18 cellular contexts compared by ENCODE assay signal in genomic region chr7:93910076-93910994, GRCh38. TPM values are rescaled to one million over a fixed set of nuclear protein-coding genes. Genes with fewer than 3 reads are reported as not detected.
A peak's percentile ranks its signal among the peaks of the same experiment; 100 is the strongest.
DNase-seq lines count a peak whose midpoint lies in the region; ATAC-seq, FAIRE-seq and TF ChIP-seq lines count a peak whose summit lies in the region.
"Had no signal": no experiment of that assay in that cellular context is flagged by ENCODE, and none has a peak within 500 bp of the region (broad histone marks: within the 10 kb centered on the region; RNA-seq: fewer than 3 reads in every experiment).

No MANE protein-coding gene starts in this region.

- dilution Hi-C loops in mammary epithelial cell (cut with HindIII; ENCODE audit: low sequenced_read_pairs) (no loop called here), endothelial cell of umbilical vein (cut with MboI; ENCODE audit: extremely low pct_ligation_motif_present, low sequenced_read_pairs) (no loop called here)

- no peak overlapping the region for H2BK12ac ChIP-seq in mesenchymal stem cell (ENCODE audit: low read length in 2 of 2)

- BruUV-seq in MCF 10A (replicated peaks; lab: Mats Ljungman, UMichigan) (no TSS peak), mammary epithelial cell (replicated peaks; lab: Mats Ljungman, UMichigan) (no TSS peak), endothelial cell of umbilical vein (replicated peaks; lab: Mats Ljungman, UMichigan) (no TSS peak)

- no peak overlapping the region for H3K23ac ChIP-seq in mesenchymal stem cell (ENCODE audit: low read length in 2 of 2)

- H3K18ac ChIP-seq in mesenchymal stem cell (ENCODE audit: low read depth in 1 of 2, low read length in 2 of 2), result no peak overlapping the region

- no peak overlapping the region for H2BK15ac ChIP-seq in mesenchymal stem cell (ENCODE audit: low read depth, poor library complexity, severe bottlenecking)

- H4K91ac ChIP-seq in mesenchymal stem cell (ENCODE audit: low read length), result no peak overlapping the region

- H2BK120ac ChIP-seq in mesenchymal stem cell (ENCODE audit: low read depth, low read length), result no peak overlapping the region

- H3K4me2 ChIP-seq in mammary epithelial cell (ENCODE audit: insufficient read depth, low read depth, low read length) (no peak overlapping the region), endothelial cell of umbilical vein (ENCODE audit: insufficient read depth, low read length) (peak overlapping the region; percentile 49), mesenchymal stem cell (ENCODE audit: low read length, poor library complexity, severe bottlenecking) (no peak overlapping the region)

- H3K36me3 Mint-ChIP-seq in MCF 10A (ENCODE audit: insufficient read depth, unreplicated experiment), result no peaks in the 10 kb centered on the region
- no peaks in the 10 kb centered on the region for H3K36me3 Mint-ChIP-seq in CD8-positive, alpha-beta memory T cell

- H3K27ac Mint-ChIP-seq in MCF 10A (ENCODE audit: low read depth, unreplicated experiment), result peak overlapping the region; percentile 28
- no peak overlapping the region for H3K27ac Mint-ChIP-seq in CD8-positive, alpha-beta memory T cell
- H3K27ac Mint-ChIP-seq: T-helper 17 cell had no signal

- no peak overlapping the region for H2BK5ac ChIP-seq in mesenchymal stem cell (ENCODE audit: low read depth, low read length, poor library complexity, severe bottlenecking)

- peaks cover 9% of the 10 kb centered on the region for H3K4me1 Mint-ChIP-seq in MCF 10A (ENCODE audit: insufficient read depth, unreplicated experiment)
- no peaks in the 10 kb centered on the region for H3K4me1 Mint-ChIP-seq in CD8-positive, alpha-beta memory T cell
- H3K4me1 Mint-ChIP-seq: T-helper 17 cell had no signal

- WGBS in mammary epithelial cell (ENCODE audit: low coverage, missing lambda C conversion rate), result 44% methylated on average over 3 of the region's 3 CpGs
- no CpG with 5 or more reads among the region's 3 CpGs for WGBS in mesenchymal stem cell

- H3K4me3 Mint-ChIP-seq in MCF 10A (ENCODE audit: unreplicated experiment), result no peak overlapping the region
- H3K4me3 Mint-ChIP-seq in CD8-positive, alpha-beta memory T cell, result no peak overlapping the region
- H3K4me3 Mint-ChIP-seq: T-helper 17 cell had no signal

- DNase-seq in MCF 10A (ENCODE audit: unreplicated experiment) (peak; percentile 88), mammary epithelial cell (no peak), endothelial cell of umbilical vein (ENCODE audit: low read depth, low spot score) (peak; percentile 86), mesenchymal stem cell (peak; percentile 58)
- no peak for DNase-seq in CD8-positive, alpha-beta memory T cell
- DNase-seq: activated CD4-positive, alpha-beta T cell treated with anti-CD3 and anti-CD28 coated beads, Interleukin-2, amount 50 U/mL, for 4 hours; activated naive CD4-positive, alpha-beta T cell; KBM-7; lower lobe of right lung; OCI-M1; T-helper 17 cell; testis had no signal

- no peak overlapping the region for H4K8ac ChIP-seq in mesenchymal stem cell (ENCODE audit: low read length)

- H3K27me3 ChIP-seq in mammary epithelial cell (ENCODE audit: insufficient read depth, low read length) (peaks cover 6% of the 10 kb centered on the region), endothelial cell of umbilical vein (ENCODE audit: control insufficient read depth in 2 of 2, insufficient read depth in 2 of 2, low read length in 2 of 2) (no peaks in the 10 kb centered on the region), mesenchymal stem cell (ENCODE audit: control insufficient read depth in 1 of 2, insufficient read depth in 1 of 2, low read length in 2 of 2) (no peaks in the 10 kb centered on the region)
- H3K27me3 ChIP-seq in CD8-positive, alpha-beta memory T cell (ENCODE audit: insufficient read depth, low read length, poor library complexity, severe bottlenecking), result no peaks in the 10 kb centered on the region
- H3K27me3 ChIP-seq: testis had no signal

- H3K9me3 Mint-ChIP-seq in MCF 10A (ENCODE audit: unreplicated experiment), result no peaks in the 10 kb centered on the region
- peaks cover 0 to 4% (median 0%) of the 10 kb centered on the region in 5 donors for H3K9me3 Mint-ChIP-seq in CD8-positive, alpha-beta memory T cell

- H3K79me2 ChIP-seq in mammary epithelial cell (ENCODE audit: insufficient read depth, low read length) (no peaks in the 10 kb centered on the region), endothelial cell of umbilical vein (ENCODE audit: control insufficient read depth, insufficient read depth, low read length) (no peaks in the 10 kb centered on the region)

- H3K9me1 ChIP-seq in endothelial cell of umbilical vein (replicated peaks; ENCODE audit: control insufficient read depth, extremely low read depth, insufficient read depth, low read length), result no peaks in the 10 kb centered on the region

- no peak for ATAC-seq in HG03378 (IDR thresholded peaks at IDR 0.05; ENCODE audit: unreplicated experiment)
- no peak for ATAC-seq in HG02763 (IDR thresholded peaks at IDR 0.05; ENCODE audit: unreplicated experiment)
- no peak for ATAC-seq in HG02884 (IDR thresholded peaks at IDR 0.05; ENCODE audit: unreplicated experiment)
- ATAC-seq: T-helper 17 cell had no signal

- no peak overlapping the region for H2AK5ac ChIP-seq in mesenchymal stem cell (ENCODE audit: low read length, severe bottlenecking)

- H4K20me1 ChIP-seq in mammary epithelial cell (ENCODE audit: insufficient read depth, low read length), result no peaks in the 10 kb centered on the region
- no peaks in the 10 kb centered on the region for H4K20me1 ChIP-seq in endothelial cell of umbilical vein (replicated peaks; ENCODE audit: control insufficient read depth, extremely low read depth, insufficient read depth, low read length)

- H3K14ac ChIP-seq in mesenchymal stem cell (ENCODE audit: low read length in 2 of 2), result no peak overlapping the region

- POLR2A ChIA-PET in MCF 10A (lab: Yijun Ruan, JAX), result interaction anchor here (1.4 kb wide), 1 partner anchor 12 kb away, joined by 5 read pairs; the partner anchor contains the start of gene GNG11
- POLR2A ChIA-PET in endothelial cell of umbilical vein (lab: Charles Lee), result interaction anchor here (1.0 to 3.1 kb wide), 3 partner anchors 11 to 19 kb away, joined by 3 to 12 read pairs (median 4); partner anchors contain the start of gene GNG11
- POLR2A ChIA-PET in CD8-positive, alpha-beta memory T cell (lab: Charles Lee), result no interaction called here

- H2AFZ ChIP-seq in mammary epithelial cell (ENCODE audit: low read depth, low read length) (no peak overlapping the region), endothelial cell of umbilical vein (ENCODE audit: low read depth, low read length) (no peak overlapping the region), mesenchymal stem cell (ENCODE audit: low read depth, low read length) (no peak overlapping the region)

- no peaks in the 10 kb centered on the region for H3K36me3 ChIP-seq in mammary epithelial cell (ENCODE audit: insufficient read depth, low read length)
- no peaks in the 10 kb centered on the region for H3K36me3 ChIP-seq in endothelial cell of umbilical vein (ENCODE audit: control insufficient read depth in 2 of 2, extremely low read depth in 1 of 2, insufficient read depth in 2 of 2, low read length in 2 of 2)
- H3K36me3 ChIP-seq in mesenchymal stem cell (ENCODE audit: control insufficient read depth in 1 of 2, insufficient read depth in 2 of 2, low read depth in 1 of 2, low read length in 2 of 2), result no peaks in the 10 kb centered on the region
- no peaks in the 10 kb centered on the region for H3K36me3 ChIP-seq in CD8-positive, alpha-beta memory T cell (ENCODE audit: insufficient read depth, low read length)
- H3K36me3 ChIP-seq: lower lobe of right lung had no signal

- no peak for TF ChIP-seq CTCF in MCF 10A (IDR thresholded peaks at IDR 0.05; ENCODE audit: unreplicated experiment)
- no peak for TF ChIP-seq CTCF in mammary epithelial cell (conservative IDR thresholded peaks at IDR 0.05 in 1 of 2, IDR thresholded peaks at IDR 0.05 in 1 of 2; ENCODE audit: extremely low read depth in 1 of 2, insufficient read depth in 1 of 2, low read depth in 1 of 2, low read length in 2 of 2)
- TF ChIP-seq CTCF in endothelial cell of umbilical vein (IDR thresholded peaks at IDR 0.05; ENCODE audit: extremely low read depth in 1 of 2, insufficient read depth in 1 of 2, low read depth in 1 of 2, low read length in 2 of 2), result no peak

- no peaks in the 10 kb centered on the region for H3K79me1 ChIP-seq in mesenchymal stem cell (replicated peaks; ENCODE audit: low read length, poor library complexity, severe bottlenecking)

- H3K27me3 Mint-ChIP-seq in MCF 10A (ENCODE audit: insufficient read depth, unreplicated experiment), result no peaks in the 10 kb centered on the region
- peaks cover 0 to 8% of the 10 kb centered on the region in 2 donors for H3K27me3 Mint-ChIP-seq in CD8-positive, alpha-beta memory T cell

- no peak for FAIRE-seq in endothelial cell of umbilical vein (lab: Jason Lieb, UNC)
- FAIRE-seq: H1 had no signal

- no peak overlapping the region for H3K4me3 ChIP-seq in mammary epithelial cell (replicated peaks in 1 of 3; ENCODE audit: insufficient read depth in 1 of 3, low read depth in 2 of 3, low read length in 3 of 3)
- H3K4me3 ChIP-seq in endothelial cell of umbilical vein (replicated peaks in 1 of 3; ENCODE audit: insufficient read depth in 1 of 3, low read depth in 1 of 3, low read length in 3 of 3), result peak overlapping the region in 1 of 3 experiments; percentile 18
- H3K4me3 ChIP-seq in mesenchymal stem cell (ENCODE audit: insufficient read depth in 1 of 2, low read depth in 1 of 2, low read length in 2 of 2), result no peak overlapping the region
- no peak overlapping the region for H3K4me3 ChIP-seq in CD8-positive, alpha-beta memory T cell (ENCODE audit: low read length)
- H3K4me3 ChIP-seq: lower lobe of right lung, psoas muscle, testis had no signal

- H3K27ac ChIP-seq in mammary epithelial cell (ENCODE audit: insufficient read depth, low read depth, low read length) (no peak overlapping the region), endothelial cell of umbilical vein (ENCODE audit: insufficient read depth, low read depth, low read length) (peak overlapping the region; percentile 47), mesenchymal stem cell (ENCODE audit: low read length, poor library complexity, severe bottlenecking) (no peak overlapping the region)
- H3K27ac ChIP-seq in CD8-positive, alpha-beta memory T cell (ENCODE audit: low read depth, low read length), result no peak overlapping the region
- H3K27ac ChIP-seq: lower lobe of right lung, psoas muscle, testis had no signal

- no peak overlapping the region for H3K9ac ChIP-seq in mammary epithelial cell (ENCODE audit: insufficient read depth, low read length)
- no peak overlapping the region for H3K9ac ChIP-seq in endothelial cell of umbilical vein (replicated peaks; ENCODE audit: extremely low read depth, insufficient read depth, low read length)
- H3K9ac ChIP-seq in mesenchymal stem cell (ENCODE audit: low read length), result peak overlapping the region; percentile 65

- in situ Hi-C loops in mammary epithelial cell (cut with MboI; ENCODE audit: low sequenced_read_pairs in 2 of 2), result no loop called here

- H3K4ac ChIP-seq in mesenchymal stem cell (ENCODE audit: low read depth in 1 of 2, low read length in 2 of 2), result no peak overlapping the region

- H3K9me3 ChIP-seq in mammary epithelial cell (replicated peaks; ENCODE audit: insufficient read depth, low read length), result no peaks in the 10 kb centered on the region
- H3K9me3 ChIP-seq in endothelial cell of umbilical vein (replicated peaks; ENCODE audit: control insufficient read depth, insufficient read depth, low read length), result no peaks in the 10 kb centered on the region
- H3K9me3 ChIP-seq in mesenchymal stem cell (ENCODE audit: control insufficient read depth, low read length), result no peaks in the 10 kb centered on the region
- H3K9me3 ChIP-seq in CD8-positive, alpha-beta memory T cell (ENCODE audit: low read length), result no peaks in the 10 kb centered on the region
- H3K9me3 ChIP-seq: lower lobe of right lung, psoas muscle, testis had no signal

- CTCF ChIA-PET in MCF 10A (lab: Yijun Ruan, JAX) (interaction anchor here (0.5 to 1.1 kb wide), 7 partner anchors 10 to 370 kb away, joined by 3 to 9 read pairs (median 3); no protein-coding TSS in a partner anchor), mammary epithelial cell (lab: Charles Lee; ENCODE audit: low non-redundant PET) (no interaction called here), endothelial cell of umbilical vein (lab: Charles Lee) (interaction anchor here (0.7 to 2.4 kb wide), 5 partner anchors 11 to 177 kb away, joined by 3 to 11 read pairs (median 6); partner anchors contain the start of gene GNG11)
- CTCF ChIA-PET in CD8-positive, alpha-beta memory T cell (lab: Charles Lee), result interaction anchor here (1.4 kb wide), 1 partner anchor 12 kb away, joined by 3 read pairs; no protein-coding TSS in a partner anchor

- no peak for TF ChIP-seq POLR2A in endothelial cell of umbilical vein (IDR thresholded peaks at IDR 0.05; ENCODE audit: low read depth, low read length)

- H3K4me1 ChIP-seq in mammary epithelial cell (ENCODE audit: insufficient read depth, low read length) (peaks cover 8% of the 10 kb centered on the region), endothelial cell of umbilical vein (ENCODE audit: control insufficient read depth, extremely low read depth, insufficient read depth, low read length) (peaks cover 54% of the 10 kb centered on the region), mesenchymal stem cell (ENCODE audit: control insufficient read depth, insufficient read depth, low read depth, low read length) (no peaks in the 10 kb centered on the region)
- H3K4me1 ChIP-seq in CD8-positive, alpha-beta memory T cell (ENCODE audit: insufficient read depth, low read length), result no peaks in the 10 kb centered on the region
- H3K4me1 ChIP-seq: testis had no signal

- intact Hi-C loops in MCF 10A (cut with micrococcal nuclease), result no loop called here
- intact Hi-C loops in mammary epithelial cell (cut with micrococcal nuclease), result no loop called here
- intact Hi-C loops in endothelial cell of umbilical vein (cut with micrococcal nuclease), result loop anchor here (5.0 kb wide), 1 partner anchor 37 kb away; no protein-coding TSS in a partner anchor

RNA-seq across cellular contexts. Expression of gene GNGT1, which starts 4.0 kb away (rescaled TPM):
- total RNA-seq in MCF 10A (2022), result not detected in 2 replicates
- not detected for total RNA-seq in mammary epithelial cell
- polyA plus RNA-seq in mammary epithelial cell, result not detected
- polyA minus RNA-seq in mammary epithelial cell, result not detected
- not detected in 2 replicates for total RNA-seq in endothelial cell of umbilical vein
- not detected in 2 replicates for polyA plus RNA-seq in endothelial cell of umbilical vein
- not detected in 2 replicates for polyA plus RNA-seq in endothelial cell of umbilical vein (2011; cell fraction: cytosol; rRNA removed)
- not detected in 2 replicates for polyA plus RNA-seq in endothelial cell of umbilical vein (2011; cell fraction: nucleus; rRNA removed)
- not detected in 2 replicates for polyA plus RNA-seq in endothelial cell of umbilical vein (2012)
- not detected in 2 replicates for polyA minus RNA-seq in endothelial cell of umbilical vein
- 1.3 TPM for polyA minus RNA-seq in endothelial cell of umbilical vein (2011; cell fraction: cytosol; rRNA and poly(A)+ RNA removed)
- polyA minus RNA-seq in endothelial cell of umbilical vein (2011; cell fraction: nucleus; rRNA and poly(A)+ RNA removed), result not detected in 2 replicates
- polyA plus RNA-seq in mesenchymal stem cell (2013, experiment 1 of 2), result not detected
- polyA plus RNA-seq in mesenchymal stem cell (2013, experiment 2 of 2), result 0.07 TPM
- not detected for total RNA-seq in CD8-positive, alpha-beta memory T cell
- not detected for polyA plus RNA-seq in CD8-positive, alpha-beta memory T cell
- total RNA-seq: chondrocyte, lower lobe of right lung, psoas muscle, T-helper 17 cell, testis had no signal
- polyA plus RNA-seq: H1 had no signal

RNA-seq across cellular contexts. Expression of gene GNG11, which starts 11.2 kb away (rescaled TPM):
- total RNA-seq in MCF 10A (2022) (3.9 and 4.6 TPM in 2 replicates), mammary epithelial cell (under 1 TPM; under 0.01 to 0.38 TPM), endothelial cell of umbilical vein (208 and 215 TPM in 2 replicates)
- polyA plus RNA-seq in mammary epithelial cell (0.31 TPM), endothelial cell of umbilical vein (90.4 and 92.3 TPM in 2 replicates)
- polyA minus RNA-seq in mammary epithelial cell (not detected), endothelial cell of umbilical vein (43.9 and 44.6 TPM in 2 replicates)
- 93.2 and 133 TPM in 2 replicates for polyA plus RNA-seq in endothelial cell of umbilical vein (2011; cell fraction: cytosol; rRNA removed)
- polyA plus RNA-seq in endothelial cell of umbilical vein (2011; cell fraction: nucleus; rRNA removed), result 45.5 and 59.6 TPM in 2 replicates
- 143 and 162 TPM in 2 replicates for polyA plus RNA-seq in endothelial cell of umbilical vein (2012)
- polyA minus RNA-seq in endothelial cell of umbilical vein (2011; cell fraction: cytosol; rRNA and poly(A)+ RNA removed), result 1.6 TPM
- polyA minus RNA-seq in endothelial cell of umbilical vein (2011; cell fraction: nucleus; rRNA and poly(A)+ RNA removed), result 75.7 and 94.4 TPM in 2 replicates
- polyA plus RNA-seq in mesenchymal stem cell (2013, experiment 1 of 2), result 105 TPM
- polyA plus RNA-seq in mesenchymal stem cell (2013, experiment 2 of 2), result 111 TPM
- not detected for total RNA-seq in CD8-positive, alpha-beta memory T cell
- polyA plus RNA-seq in CD8-positive, alpha-beta memory T cell, result not detected

RNA-seq across cellular contexts. Expression of gene TFPI2, which starts 19.8 kb away (rescaled TPM):
- total RNA-seq in MCF 10A (2022), result not detected in 2 replicates
- 100 to 1,000 TPM in 1 of 2 donors, under 1 TPM in 1; 0.33 to 608 TPM for total RNA-seq in mammary epithelial cell
- 313 TPM for polyA plus RNA-seq in mammary epithelial cell
- polyA minus RNA-seq in mammary epithelial cell, result 136 TPM
- 33.1 and 65.9 TPM in 2 replicates for total RNA-seq in endothelial cell of umbilical vein
- 49.9 and 57.3 TPM in 2 replicates for polyA plus RNA-seq in endothelial cell of umbilical vein
- 29.5 and 34.7 TPM in 2 replicates for polyA plus RNA-seq in endothelial cell of umbilical vein (2011; cell fraction: cytosol; rRNA removed)
- 16.0 and 16.1 TPM in 2 replicates for polyA plus RNA-seq in endothelial cell of umbilical vein (2011; cell fraction: nucleus; rRNA removed)
- polyA plus RNA-seq in endothelial cell of umbilical vein (2012), result 47.8 and 68.3 TPM in 2 replicates
- polyA minus RNA-seq in endothelial cell of umbilical vein, result 19.5 and 23.9 TPM in 2 replicates
- polyA minus RNA-seq in endothelial cell of umbilical vein (2011; cell fraction: cytosol; rRNA and poly(A)+ RNA removed), result not detected
- polyA minus RNA-seq in endothelial cell of umbilical vein (2011; cell fraction: nucleus; rRNA and poly(A)+ RNA removed), result 7.4 and 11.3 TPM in 2 replicates
- polyA plus RNA-seq in mesenchymal stem cell (2013, experiment 1 of 2), result 405 TPM
- polyA plus RNA-seq in mesenchymal stem cell (2013, experiment 2 of 2), result 418 TPM
- not detected for total RNA-seq in CD8-positive, alpha-beta memory T cell
- not detected for polyA plus RNA-seq in CD8-positive, alpha-beta memory T cell

Comparison
In these comparisons a context has a peak if more than half of its experiments do, and no peak if none do; other contexts are left out.
1. DNase-seq: peak in MCF 10A (single experiment), endothelial cell of umbilical vein (single experiment) and mesenchymal stem cell (single experiment); none in mammary epithelial cell (single experiment) and CD8-positive, alpha-beta memory T cell (0 of 5).
2. RNA of gene GNG11, which starts 11.2 kb away (total RNA-seq): 208 to 215 TPM in endothelial cell of umbilical vein; 3.9 to 4.6 TPM in MCF 10A, under 0.01 to 0.38 TPM in mammary epithelial cell and not detected in CD8-positive, alpha-beta memory T cell; every median in the first group is over 10 times any median in the second.